Comparison of ENCODE assay signal across 11 cellular contexts in the genomic region with DNA sequence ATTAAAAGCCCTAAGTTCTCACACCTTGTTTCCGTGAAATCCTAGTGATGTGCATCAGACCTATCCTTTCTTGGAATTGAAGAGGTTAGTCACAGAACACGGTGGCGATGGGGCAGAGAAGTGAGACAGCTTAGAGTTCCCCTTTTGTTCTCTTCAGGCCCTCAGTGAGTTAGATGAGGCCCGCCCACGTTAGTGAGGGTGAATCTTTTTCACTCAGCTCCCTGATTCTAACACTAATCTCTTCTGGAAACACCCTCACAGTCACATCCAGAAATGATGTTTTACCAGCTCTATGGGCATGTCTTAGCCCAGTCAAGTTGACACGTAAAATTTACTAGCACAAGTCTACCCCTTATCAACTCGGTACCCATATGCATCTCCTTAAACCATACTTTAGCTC.
A peak's percentile ranks its signal among the peaks of the same experiment; 100 is the strongest.
DNase-seq lines count a peak whose midpoint lies in the region; ATAC-seq, FAIRE-seq and TF ChIP-seq lines count a peak whose summit lies in the region.
"Had no signal": no experiment of that assay in that cellular context is flagged by ENCODE, and none has a peak within 500 bp of the region (broad histone marks: within the 10 kb centered on the region; RNA-seq: fewer than 3 reads in every experiment).

No MANE protein-coding gene starts in this region.

- H3K27ac Mint-ChIP-seq in activated naive CD4-positive, alpha-beta T cell treated with anti-CD3 and anti-CD28 coated beads for 36 hours = peak overlapping the region; percentile 88
- H3K27ac Mint-ChIP-seq in activated T-helper 17 cell treated with anti-CD3 and anti-CD28 coated beads, Interleukin-2, amount 50 U/mL, for 72 hours = peak overlapping the region; percentile 96
- H3K27ac Mint-ChIP-seq in T-helper 17 cell (no peak overlapping the region), CD14-positive monocyte (no peak overlapping the region)

- FAIRE-seq in pancreas (lab: Jason Lieb, UNC) = no peak

- no peak for TF ChIP-seq CTCF in pancreas (IDR thresholded peaks at IDR 0.05)
- no peak for TF ChIP-seq CTCF in CD14-positive monocyte (IDR thresholded peaks at IDR 0.05)

- no peaks in the 10 kb centered on the region for H3K27me3 ChIP-seq in pancreas

- H3K36me3 Mint-ChIP-seq in activated naive CD4-positive, alpha-beta T cell treated with anti-CD3 and anti-CD28 coated beads for 36 hours (ENCODE audit: low read depth) = no peaks in the 10 kb centered on the region
- no peaks in the 10 kb centered on the region for H3K36me3 Mint-ChIP-seq in activated T-helper 17 cell treated with anti-CD3 and anti-CD28 coated beads, Interleukin-2, amount 50 U/mL, for 72 hours (ENCODE audit: low read depth)
- no peaks in the 10 kb centered on the region for H3K36me3 Mint-ChIP-seq in T-helper 17 cell (ENCODE audit: low read depth)
- no peaks in the 10 kb centered on the region for H3K36me3 Mint-ChIP-seq in CD14-positive monocyte

- no peaks in the 10 kb centered on the region for H3K36me3 ChIP-seq in pancreas

- H3K4me1 Mint-ChIP-seq in activated naive CD4-positive, alpha-beta T cell treated with anti-CD3 and anti-CD28 coated beads for 36 hours (ENCODE audit: low read depth) = peaks cover 14% of the 10 kb centered on the region
- peaks cover 37% of the 10 kb centered on the region for H3K4me1 Mint-ChIP-seq in activated T-helper 17 cell treated with anti-CD3 and anti-CD28 coated beads, Interleukin-2, amount 50 U/mL, for 72 hours
- H3K4me1 Mint-ChIP-seq in T-helper 17 cell = no peaks in the 10 kb centered on the region
- no peaks in the 10 kb centered on the region for H3K4me1 Mint-ChIP-seq in CD14-positive monocyte

- H3K27ac ChIP-seq in pancreas = no peak overlapping the region

- no peak overlapping the region for H3K4me3 ChIP-seq in pancreas

- peak; percentile 94 for ATAC-seq in HG03039 (IDR thresholded peaks at IDR 0.05; ENCODE audit: unreplicated experiment)
- ATAC-seq in activated T-helper 17 cell treated with anti-CD3 and anti-CD28 coated beads, Interleukin-2, amount 50 U/mL, for 72 hours (replicated peaks) = peak; percentile 92
- ATAC-seq in pancreas = no peak
- no peak for ATAC-seq in T-helper 17 cell

- CTCF ChIA-PET in activated naive CD4-positive, alpha-beta T cell treated with anti-CD3 and anti-CD28 coated beads for 36 hours (lab: Charles Lee) = interaction anchor here (0.8 kb wide), 1 partner anchor 86 kb away, joined by 3 read pairs; no protein-coding TSS in a partner anchor

- H3K4me3 Mint-ChIP-seq in activated naive CD4-positive, alpha-beta T cell treated with anti-CD3 and anti-CD28 coated beads for 36 hours = no peak overlapping the region
- peak overlapping the region; percentile 67 for H3K4me3 Mint-ChIP-seq in activated T-helper 17 cell treated with anti-CD3 and anti-CD28 coated beads, Interleukin-2, amount 50 U/mL, for 72 hours
- H3K4me3 Mint-ChIP-seq in T-helper 17 cell (no peak overlapping the region), CD14-positive monocyte (no peak overlapping the region)

- WGBS in pancreas, 2 donors = 69 to 84% methylated on average over 7 of the region's 7 CpGs

- DNase-seq in activated naive CD4-positive, alpha-beta T cell treated with anti-CD3 and anti-CD28 coated beads for 36 hours = peak; percentile 68
- DNase-seq in activated naive CD4-positive, alpha-beta T cell (lab: John Stamatoyannopoulos, UW) = no peak
- DNase-seq in pancreas (no peak), T-helper 17 cell (no peak), CD14-positive monocyte (ENCODE audit: low spot score) (no peak), COLO668 (lab: John Stamatoyannopoulos, UW; ENCODE audit: unreplicated experiment) (no peak)
- DNase-seq: effector CD8-positive, alpha-beta T cell; Karpas-422; NCI-H82 had no signal

- no peaks in the 10 kb centered on the region for H3K9me3 Mint-ChIP-seq in activated naive CD4-positive, alpha-beta T cell treated with anti-CD3 and anti-CD28 coated beads for 36 hours
- peaks cover 23% of the 10 kb centered on the region for H3K9me3 Mint-ChIP-seq in activated T-helper 17 cell treated with anti-CD3 and anti-CD28 coated beads, Interleukin-2, amount 50 U/mL, for 72 hours
- H3K9me3 Mint-ChIP-seq in CD14-positive monocyte = peaks cover 19 to 38% (median 31%) of the 10 kb centered on the region in 7 donors

- H3K9me3 ChIP-seq in pancreas (no peaks in the 10 kb centered on the region), T-helper 17 cell (ENCODE audit: control insufficient read depth, low read length, poor library complexity, severe bottlenecking) (no peaks in the 10 kb centered on the region)

- no peaks in the 10 kb centered on the region for H3K4me1 ChIP-seq in pancreas

- intact Hi-C loops in activated naive CD4-positive, alpha-beta T cell treated with anti-CD3 and anti-CD28 coated beads for 36 hours (cut with micrococcal nuclease) = no loop called here
- intact Hi-C loops in pancreas (cut with DNase I) = no loop called here
- intact Hi-C loops in CD14-positive monocyte (cut with micrococcal nuclease) = no loop called here

- no peaks in the 10 kb centered on the region for H3K27me3 Mint-ChIP-seq in activated naive CD4-positive, alpha-beta T cell treated with anti-CD3 and anti-CD28 coated beads for 36 hours (ENCODE audit: low read depth)
- H3K27me3 Mint-ChIP-seq in activated T-helper 17 cell treated with anti-CD3 and anti-CD28 coated beads, Interleukin-2, amount 50 U/mL, for 72 hours = peaks cover 7% of the 10 kb centered on the region
- H3K27me3 Mint-ChIP-seq in T-helper 17 cell (no peaks in the 10 kb centered on the region), CD14-positive monocyte (ENCODE audit: low read depth in 3 of 3) (no peaks in the 10 kb centered on the region)

Comparison
In these comparisons a context has a peak if more than half of its experiments do, and no peak if none do; other contexts are left out.
1. H3K27ac Mint-ChIP-seq: peak in activated naive CD4-positive, alpha-beta T cell treated with anti-CD3 and anti-CD28 coated beads for 36 hours (single experiment) and activated T-helper 17 cell treated with anti-CD3 and anti-CD28 coated beads, Interleukin-2, amount 50 U/mL, for 72 hours (single experiment); none in T-helper 17 cell (single experiment) and CD14-positive monocyte (0 of 7).
2. ATAC-seq: peak in HG03039 (single experiment) and activated T-helper 17 cell treated with anti-CD3 and anti-CD28 coated beads, Interleukin-2, amount 50 U/mL, for 72 hours (single experiment); none in pancreas (0 of 4) and T-helper 17 cell (single experiment).